8 cellular contexts compared by ENCODE assay signal in the genomic region with DNA sequence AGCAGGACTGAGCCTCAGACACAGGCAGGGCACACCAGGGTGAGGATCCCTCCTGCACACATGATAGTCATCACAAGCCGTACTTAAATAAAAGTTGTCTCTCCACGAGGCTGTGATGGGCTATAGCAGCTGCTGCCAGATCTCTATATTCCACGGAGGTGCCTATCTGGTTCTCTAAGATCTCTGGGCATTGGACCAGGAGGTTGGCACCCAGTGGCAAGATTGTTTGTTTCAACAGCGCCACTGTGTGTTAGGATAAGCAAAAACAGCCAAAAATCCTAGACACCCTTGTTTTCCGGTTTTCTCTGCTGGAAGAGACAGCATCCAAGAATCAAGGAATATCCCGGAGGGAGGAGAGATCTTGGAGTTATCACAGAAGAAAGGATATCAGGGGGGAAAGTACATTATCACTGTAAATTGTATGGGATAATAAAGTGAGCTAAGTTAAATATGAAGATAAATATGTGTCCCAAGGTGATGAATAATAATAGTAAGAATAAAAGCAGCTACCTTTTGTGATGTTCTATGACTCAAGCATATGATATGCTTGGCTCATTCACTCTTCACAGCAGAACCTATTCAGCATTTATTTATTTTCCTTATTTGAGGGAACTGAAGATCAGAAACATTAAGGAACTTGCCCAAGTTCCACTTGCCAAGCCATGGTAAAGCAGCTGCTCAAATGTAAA.
DNase-seq lines count a peak whose midpoint lies in the region; ATAC-seq, FAIRE-seq and TF ChIP-seq lines count a peak whose summit lies in the region.

No MANE protein-coding gene starts in this region.

- no peaks in the 10 kb centered on the region; a peak in 2 of 7 replicates for H3K27me3 ChIP-seq in H1 (replicated peaks in 1 of 4; ENCODE audit: control insufficient read depth in 3 of 4, extremely low read depth in 1 of 4, insufficient read depth in 3 of 4, low read length in 3 of 4)
- no peaks in the 10 kb centered on the region for H3K27me3 ChIP-seq in mesendoderm (ENCODE audit: insufficient read depth, low read length, poor library complexity)

- peak; percentile 67 for TF ChIP-seq CTCF in D721Med (IDR thresholded peaks at IDR 0.05; ENCODE audit: insufficient read depth, missing control alignments)
- TF ChIP-seq CTCF in OCI-LY7 (conservative IDR thresholded peaks at IDR 0.05; ENCODE audit: low read length), result peak; percentile 89
- peak; percentile 9 to 75 (median 66) for TF ChIP-seq CTCF in H1 (IDR thresholded peaks at IDR 0.05; ENCODE audit: control extremely low read depth in 1 of 3, insufficient read depth in 1 of 3, low read depth in 1 of 3, low read length in 3 of 3)

- ATAC-seq in HG03460 (IDR thresholded peaks at IDR 0.05; ENCODE audit: unreplicated experiment) (no peak), GM21723 (IDR thresholded peaks at IDR 0.05; ENCODE audit: unreplicated experiment) (no peak)

- H4K20me1 ChIP-seq in OCI-LY7 (ENCODE audit: insufficient read depth, low read length) (no peaks in the 10 kb centered on the region), H1 (replicated peaks in 1 of 2; ENCODE audit: control insufficient read depth in 1 of 2, insufficient read depth in 2 of 2, low read length in 2 of 2) (no peaks in the 10 kb centered on the region)

- peaks cover 9% of the 10 kb centered on the region for H3K4me1 ChIP-seq in OCI-LY7 (ENCODE audit: insufficient read depth, low read length, poor library complexity, severe bottlenecking)
- no peaks in the 10 kb centered on the region for H3K4me1 ChIP-seq in H1 (replicated peaks in 1 of 4; ENCODE audit: control insufficient read depth in 3 of 4, insufficient read depth in 4 of 4, low read length in 3 of 4)
- no peaks in the 10 kb centered on the region for H3K4me1 ChIP-seq in mesendoderm (ENCODE audit: control insufficient read depth, low read depth, low read length)

- H3K4me3 ChIP-seq in OCI-LY7 (ENCODE audit: low read depth, low read length, poor library complexity, severe bottlenecking) (no peak overlapping the region), H1 (ENCODE audit: extremely low read depth in 1 of 4, insufficient read depth in 2 of 4, low read depth in 3 of 4, low read length in 4 of 4) (no peak overlapping the region), mesendoderm (ENCODE audit: low read length) (no peak overlapping the region)

- H2AK5ac ChIP-seq in H1 (ENCODE audit: low read depth, low read length) (no peak overlapping the region), mesendoderm (ENCODE audit: low read length) (no peak overlapping the region)

- H3K27ac ChIP-seq in OCI-LY7 (ENCODE audit: low read depth, low read length, poor library complexity, severe bottlenecking), result no peak overlapping the region
- H3K27ac ChIP-seq in H1 (ENCODE audit: low read depth, low read length), result no peak overlapping the region
- H3K27ac ChIP-seq in mesendoderm (ENCODE audit: low read depth, low read length), result no peak overlapping the region

- intact Hi-C loops in OCI-LY7 (cut with micrococcal nuclease; ENCODE audit: unreplicated experiment), result loop anchor here (10.0 kb wide), 2 partner anchors 105 to 435 kb away; no protein-coding TSS in a partner anchor

- peak; percentile 67 to 77 for TF ChIP-seq RAD21 in H1 (IDR thresholded peaks at IDR 0.05 in 1 of 2, conservative IDR thresholded peaks at IDR 0.05 in 1 of 2; ENCODE audit: low read depth in 2 of 2, low read length in 2 of 2)

- H3K79me1 ChIP-seq in H1 (ENCODE audit: low read depth, low read length), result no peaks in the 10 kb centered on the region
- H3K79me1 ChIP-seq in mesendoderm (ENCODE audit: low read length), result no peaks in the 10 kb centered on the region

- no peak overlapping the region for H2BK12ac ChIP-seq in H1 (ENCODE audit: low read depth, low read length)

- 49% methylated on average over 6 of the region's 6 CpGs; no CpG with 5 or more reads in 1 of the 2 experiments for WGBS in H1 (ENCODE audit: extremely low coverage in 1 of 2, insufficient coverage in 1 of 2, insufficient read length in 1 of 2, insufficient replicate concordance in 2 of 2, low coverage in 1 of 2, low lambda C conversion rate in 2 of 2, missing lambda C conversion rate in 1 of 2), 2 experiments
- WGBS in mesendoderm (ENCODE audit: extremely low coverage, insufficient coverage, low lambda C conversion rate), result no CpG with 5 or more reads among the region's 6 CpGs

- no peaks in the 10 kb centered on the region for H3K9me2 ChIP-seq in OCI-LY7 (ENCODE audit: insufficient read depth, low read length)

- H3K18ac ChIP-seq in H1 (ENCODE audit: extremely low read depth, low read length) (no peak overlapping the region), mesendoderm (ENCODE audit: low read length) (no peak overlapping the region)

- no peak overlapping the region for H3K23ac ChIP-seq in H1 (ENCODE audit: insufficient read length)
- H3K23ac ChIP-seq in mesendoderm (ENCODE audit: low read length), result no peak overlapping the region

- H3K36me3 ChIP-seq in OCI-LY7 (ENCODE audit: insufficient read depth, low read length) (no peaks in the 10 kb centered on the region), H1 (ENCODE audit: control insufficient read depth in 2 of 4, insufficient read depth in 4 of 4, low read length in 3 of 4) (no peaks in the 10 kb centered on the region), mesendoderm (ENCODE audit: control insufficient read depth, insufficient read depth, low read length) (no peaks in the 10 kb centered on the region)

- no peak for TF ChIP-seq EP300 in H1 (IDR thresholded peaks at IDR 0.05; ENCODE audit: borderline replicate concordance in 1 of 2, low read depth in 2 of 2, low read length in 2 of 2)

- H2BK5ac ChIP-seq in H1 (ENCODE audit: low read depth, low read length) (no peak overlapping the region), mesendoderm (ENCODE audit: low read length) (no peak overlapping the region)

- no peak overlapping the region; the same call in 1 of the 2 replicates for H4K8ac ChIP-seq in H1 (ENCODE audit: extremely low read depth, insufficient read depth, low read length)
- no peak overlapping the region for H4K8ac ChIP-seq in mesendoderm (ENCODE audit: low read depth, low read length)

- H2BK120ac ChIP-seq in H1 (replicated peaks; ENCODE audit: low read depth, low read length), result no peak overlapping the region
- no peak overlapping the region for H2BK120ac ChIP-seq in mesendoderm (ENCODE audit: low read depth, low read length)

- H4K5ac ChIP-seq in H1 (ENCODE audit: insufficient read length, low read depth, low read length) (no peak overlapping the region), mesendoderm (ENCODE audit: low read length) (no peak overlapping the region)

- H4K91ac ChIP-seq in H1 (replicated peaks; ENCODE audit: insufficient read length, low read length), result no peak overlapping the region

- BruUV-seq in OCI-LY7 (replicated peaks; lab: Mats Ljungman, UMichigan), result no TSS peak

- H3K56ac ChIP-seq in H1 (replicated peaks; ENCODE audit: insufficient read length, low read depth, low read length) (no peak overlapping the region), mesendoderm (ENCODE audit: low read length) (no peak overlapping the region)

- H2AFZ ChIP-seq in OCI-LY7 (ENCODE audit: low read length), result no peak overlapping the region
- H2AFZ ChIP-seq in H1 (ENCODE audit: low read length), result no peak overlapping the region

- H3K9me3 ChIP-seq in OCI-LY7 (ENCODE audit: low read length) (no peaks in the 10 kb centered on the region), H1 (ENCODE audit: insufficient read depth in 2 of 2, low read depth in 1 of 2, low read length in 1 of 2) (no peaks in the 10 kb centered on the region; a peak in 1 of 4 replicates)

- DNase-seq in D721Med (ENCODE audit: insufficient read length, low spot score), result peak; percentile 33
- DNase-seq in HEK293T (ENCODE audit: extremely low spot score), result peak; percentile 54
- DNase-seq in OCI-LY7 (ENCODE audit: low spot score), result peak; percentile 55
- DNase-seq in H1 (ENCODE audit: low read depth in 1 of 2, low spot score in 2 of 2), result no peak
- peak; percentile 38 for DNase-seq in mesendoderm
- no peak for DNase-seq in islet precursor cell

- no peak for TF ChIP-seq POLR2A in H1 (IDR thresholded peaks at IDR 0.05; ENCODE audit: control extremely low read depth in 1 of 2, low read depth in 2 of 2, low read length in 2 of 2)

- CTCF ChIA-PET in HEK293T (lab: Yijun Ruan, JAX) (interaction anchor here (1.7 kb wide), 1 partner anchor 9 kb away, joined by 8 read pairs; no protein-coding TSS in a partner anchor), OCI-LY7 (lab: Charles Lee; ENCODE audit: unreplicated experiment) (no interaction called here), H1 (lab: Charles Lee; ENCODE audit: partially characterized antibody) (interaction anchor here (0.7 to 2.8 kb wide), 26 partner anchors 9 to 438 kb away, joined by 3 to 17 read pairs (median 4); no protein-coding TSS in a partner anchor)

- POLR2A ChIA-PET in HEK293T (lab: Yijun Ruan, JAX), result no interaction called here
- POLR2A ChIA-PET in OCI-LY7 (lab: Charles Lee), result interaction anchor here (0.7 kb wide), 1 partner anchor 130 kb away, joined by 3 read pairs; no protein-coding TSS in a partner anchor
- POLR2A ChIA-PET in H1 (lab: Charles Lee; ENCODE audit: partially characterized antibody), result no interaction called here

- H2BK15ac ChIP-seq in H1 (ENCODE audit: low read length) (no peak overlapping the region), mesendoderm (replicated peaks; ENCODE audit: low read depth) (no peak overlapping the region)

- H3K14ac ChIP-seq in H1 (ENCODE audit: insufficient read length), result no peak overlapping the region

- no peak overlapping the region for H3K4ac ChIP-seq in H1 (replicated peaks; ENCODE audit: insufficient read length, low read depth, low read length)
- H3K4ac ChIP-seq in mesendoderm (ENCODE audit: low read depth, low read length), result no peak overlapping the region

- no peaks in the 10 kb centered on the region for H3K79me2 ChIP-seq in OCI-LY7 (ENCODE audit: insufficient read depth, low read depth, low read length)
- H3K79me2 ChIP-seq in H1 (ENCODE audit: control insufficient read depth in 1 of 2, insufficient read depth in 2 of 2, low read length in 2 of 2), result no peaks in the 10 kb centered on the region
- H3K79me2 ChIP-seq in mesendoderm (ENCODE audit: control insufficient read depth, insufficient read depth, low read length), result no peaks in the 10 kb centered on the region

- H3K23me2 ChIP-seq in H1 (ENCODE audit: low read depth, low read length), result no peaks in the 10 kb centered on the region; the same call in 1 of the 2 replicates

- FAIRE-seq in D721Med (lab: Jason Lieb, UNC) (no peak), H1 (lab: Jason Lieb, UNC) (peak; percentile 85)

- no peak overlapping the region for H3K4me2 ChIP-seq in OCI-LY7 (ENCODE audit: low read length)
- H3K4me2 ChIP-seq in H1 (ENCODE audit: insufficient read depth in 1 of 2, low read depth in 2 of 2, low read length in 2 of 2), result no peak overlapping the region
- H3K4me2 ChIP-seq in mesendoderm (ENCODE audit: low read length), result no peak overlapping the region

- H3K9ac ChIP-seq in H1 (replicated peaks in 1 of 4; ENCODE audit: extremely low read depth in 1 of 4, low read depth in 3 of 4, low read length in 3 of 4) (no peak overlapping the region), mesendoderm (ENCODE audit: low read length) (no peak overlapping the region)

- no peak overlapping the region for H2BK20ac ChIP-seq in H1 (ENCODE audit: low read length)

TF ChIP-seq in HEK293T, 16 proteins besides CTCF, POLR2A, EP300 and RAD21 (continues in another document):
- no peak for TF ChIP-seq LEF1 (IDR thresholded peaks at IDR 0.05; ENCODE audit: borderline replicate concordance)

TF ChIP-seq in H1, 55 proteins besides CTCF, POLR2A, EP300 and RAD21 (continues in another document):
- no peak for TF ChIP-seq JUN (IDR thresholded peaks at IDR 0.05; ENCODE audit: low read depth, low read length)

Comparison
In these comparisons a context has a peak if more than half of its experiments do, and no peak if none do; other contexts are left out.
1. DNase-seq: peak in D721Med (single experiment), HEK293T (single experiment), OCI-LY7 (single experiment) and mesendoderm (single experiment); none in H1 (0 of 2) and islet precursor cell (single experiment).
2. Peak in every context shown above with its lines, with median percentiles within 50 percentile points of each other: CTCF ChIP-seq.